Comparison of ENCODE assay signal across 9 cellular contexts in the genomic region with DNA sequence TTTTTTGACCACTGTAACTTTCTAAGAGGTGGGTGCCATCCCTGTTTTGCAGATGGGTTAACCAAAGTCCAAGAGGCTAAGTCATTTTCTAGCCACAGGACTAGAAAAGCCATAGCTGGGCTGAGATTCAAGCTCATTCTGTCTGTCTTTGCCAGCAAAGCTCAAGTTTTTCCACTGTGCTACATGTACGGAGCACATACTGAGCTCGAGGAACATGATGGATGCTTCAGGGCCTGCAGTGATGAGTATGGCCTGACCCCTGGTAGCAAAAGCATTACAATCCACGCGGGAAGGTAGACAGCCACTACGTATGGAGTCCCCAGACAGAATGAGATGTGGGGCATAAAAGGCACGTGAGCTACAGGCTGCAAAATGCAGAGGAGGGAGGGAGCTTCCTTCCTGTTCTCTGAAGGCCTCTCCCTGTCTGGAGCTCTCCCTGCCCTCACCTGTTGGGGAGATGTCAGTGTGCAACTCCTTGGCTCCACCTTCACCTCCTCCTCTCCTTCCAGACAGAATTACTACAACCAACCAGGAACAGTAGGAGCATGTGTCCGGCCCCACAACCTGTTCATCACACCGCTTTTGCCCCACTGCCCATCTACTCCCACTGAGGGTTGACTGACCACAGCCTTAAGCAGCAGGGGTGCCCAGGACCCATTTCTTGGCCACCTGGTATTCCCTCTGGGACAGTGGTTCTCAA. TPM values are rescaled to one million over a fixed set of nuclear protein-coding genes. Genes with fewer than 3 reads are reported as not detected.
A peak's percentile ranks its signal among the peaks of the same experiment; 100 is the strongest.
DNase-seq lines count a peak whose midpoint lies in the region; ATAC-seq and TF ChIP-seq lines count a peak whose summit lies in the region.
"Had no signal": no experiment of that assay in that cellular context is flagged by ENCODE, and none has a peak within 500 bp of the region (broad histone marks: within the 10 kb centered on the region; RNA-seq: fewer than 3 reads in every experiment).

No MANE protein-coding gene starts in this region.

- DNase-seq in H7 (peak; percentile 20), RWPE2 (ENCODE audit: low spot score) (no peak), NAMALWA (ENCODE audit: low spot score) (no peak), midbrain (lab: John Stamatoyannopoulos, UW) (no peak), NCI-H1092 (lab: John Stamatoyannopoulos, UW) (no peak)
- DNase-seq: MG63 had no signal

- no peak overlapping the region for H3K4me3 ChIP-seq in H7 (ENCODE audit: insufficient read depth, low read depth, low read length)
- H3K4me3 ChIP-seq in RWPE2 (ENCODE audit: severe bottlenecking) = no peak overlapping the region
- no peak overlapping the region for H3K4me3 ChIP-seq in skeletal muscle tissue (ENCODE audit: low read length in 3 of 3)
- H3K4me3 ChIP-seq: MG63 had no signal

- H3K27ac ChIP-seq in RWPE2 (ENCODE audit: poor library complexity, severe bottlenecking) = peak overlapping the region; percentile 99
- peak overlapping the region; percentile 10 for H3K27ac ChIP-seq in skeletal muscle tissue (ENCODE audit: low read depth, low read length)

- TF ChIP-seq CTCF in RWPE2 (IDR thresholded peaks at IDR 0.05; ENCODE audit: poor library complexity, severe bottlenecking) = no peak

- no peaks in the 10 kb centered on the region for H3K9me3 ChIP-seq in RWPE2 (ENCODE audit: severe bottlenecking)
- H3K9me3 ChIP-seq in skeletal muscle tissue (ENCODE audit: control insufficient read depth in 3 of 3, low read length in 3 of 3) = no peaks in the 10 kb centered on the region
- H3K9me3 ChIP-seq: MG63, SK-N-SH had no signal

- H3K36me3 ChIP-seq in H7 (replicated peaks; ENCODE audit: control insufficient read depth, insufficient read depth, low read length) (peaks cover 2% of the 10 kb centered on the region), RWPE2 (ENCODE audit: low read depth) (peaks cover 16% of the 10 kb centered on the region; the same call in 1 of the 2 replicates), skeletal muscle tissue (ENCODE audit: control insufficient read depth in 3 of 3, insufficient read depth in 3 of 3, low read length in 3 of 3) (no peaks in the 10 kb centered on the region)

- ATAC-seq in RWPE2 (ENCODE audit: low read depth) (peak; percentile 46), esophagus mucosa (peak; percentile 37)

- H3K27me3 ChIP-seq in H7 (ENCODE audit: control insufficient read depth, insufficient read depth, low read length) (no peaks in the 10 kb centered on the region), RWPE2 (ENCODE audit: insufficient read depth, poor library complexity, severe bottlenecking) (no peaks in the 10 kb centered on the region), skeletal muscle tissue (ENCODE audit: control insufficient read depth in 3 of 3, insufficient read depth in 3 of 3, low read length in 3 of 3) (no peaks in the 10 kb centered on the region)
- H3K27me3 ChIP-seq: MG63 had no signal

- H3K4me1 ChIP-seq in RWPE2 (ENCODE audit: insufficient read depth, poor library complexity, severe bottlenecking) = peaks cover 65% of the 10 kb centered on the region
- H3K4me1 ChIP-seq in skeletal muscle tissue (ENCODE audit: control insufficient read depth in 3 of 3, insufficient read depth in 3 of 3, low read length in 3 of 3) = peaks cover 61 to 94% (median 82%) of the 10 kb centered on the region in 3 donors

- H3K9ac ChIP-seq in skeletal muscle tissue (ENCODE audit: low read depth in 1 of 3, low read length in 3 of 3) = peak overlapping the region in 2 of 3 donors; percentile 14 to 50
- H3K9ac ChIP-seq: SK-N-SH had no signal

RNA-seq across cellular contexts. Expression of gene ITPRIP, which starts 16.4 kb away (rescaled TPM):
- 6.7 and 6.9 TPM in 2 replicates for total RNA-seq in H7 (2014; rRNA removed; shearing (Covaris generic))
- total RNA-seq in esophagus mucosa = 74.4 TPM
- total RNA-seq in skeletal muscle tissue = 4.2 TPM

RNA-seq across cellular contexts. Expression of gene CFAP58, which starts 31.8 kb away (rescaled TPM):
- 0.62 and 2.0 TPM in 2 replicates for total RNA-seq in H7 (2014; rRNA removed; shearing (Covaris generic))
- 0.12 TPM for total RNA-seq in esophagus mucosa
- under 0.01 TPM for total RNA-seq in skeletal muscle tissue

RNA-seq across cellular contexts. Expression of gene GSTO2, which starts 52.9 kb away (rescaled TPM):
- total RNA-seq in H7 (2014; rRNA removed; shearing (Covaris generic)) = 15.2 and 20.6 TPM in 2 replicates
- total RNA-seq in esophagus mucosa (25.1 TPM), skeletal muscle tissue (not detected)

Comparison
In these comparisons a context has a peak if more than half of its experiments do, and no peak if none do; other contexts are left out.
1. RNA of gene GSTO2, which starts 52.9 kb away (total RNA-seq): 25.1 TPM in esophagus mucosa (single experiment) and 15.2 to 20.6 TPM in H7; not detected in skeletal muscle tissue (single experiment); every median in the first group is over 10 times any median in the second.